25 cellular contexts compared by ENCODE assay signal in genomic region chr22:20877715-20878114, GRCh38. TPM values are rescaled to one million over a fixed set of nuclear protein-coding genes. Genes with fewer than 3 reads are reported as not detected.
DNase-seq lines count a peak whose midpoint lies in the region; ATAC-seq, FAIRE-seq and TF ChIP-seq lines count a peak whose summit lies in the region.
"Had no signal": no experiment of that assay in that cellular context is flagged by ENCODE, and none has a peak within 500 bp of the region (broad histone marks: within the 10 kb centered on the region; RNA-seq: fewer than 3 reads in every experiment).

No MANE protein-coding gene starts in this region.

- H3K36me3 Mint-ChIP-seq in H9 (ENCODE audit: insufficient read depth in 1 of 3, low read depth in 3 of 3) = peaks cover 2 to 35% (median 9%) of the 10 kb centered on the region in 3 experiments; a peak in 5 of 7 replicates

- no TSS peak for BruUV-seq in K562 (replicated peaks; lab: Mats Ljungman, UMichigan)

- H3K4ac ChIP-seq in H9 (ENCODE audit: low read depth, low read length) = no peak overlapping the region

- no peak overlapping the region for H3K4me3 Mint-ChIP-seq in H9
- H3K4me3 Mint-ChIP-seq: CD14-positive monocyte; CD4-positive, alpha-beta memory T cell; CD4-positive, CD25-positive, alpha-beta regulatory T cell; CD8-positive, alpha-beta memory T cell had no signal

- no peak for TF ChIP-seq CTCF in H9 (conservative IDR thresholded peaks at IDR 0.05)
- TF ChIP-seq CTCF in K562 (IDR thresholded peaks at IDR 0.05 in 2 of 3, conservative IDR thresholded peaks at IDR 0.05 in 1 of 3; ENCODE audit: insufficient read depth in 2 of 3, low read depth in 1 of 3, low read length in 3 of 3) = no peak

- no CpG with 5 or more reads among the region's 3 CpGs for WGBS in H9 (ENCODE audit: extremely low coverage, insufficient read length, low lambda C conversion rate)
- WGBS in K562 (ENCODE audit: insufficient coverage, low coverage, missing lambda C conversion rate) = 90% methylated on average over 3 of the region's 3 CpGs

- no peaks in the 10 kb centered on the region for H3K79me1 ChIP-seq in H9 (ENCODE audit: insufficient read depth, low read depth, low read length, poor library complexity, severe bottlenecking)

- H3K4me1 ChIP-seq in H9 (ENCODE audit: insufficient read depth, low read length) (no peaks in the 10 kb centered on the region), K562 (replicated peaks in 1 of 2; ENCODE audit: control insufficient read depth in 2 of 2, insufficient read depth in 2 of 2, low read length in 2 of 2) (peaks cover 3 to 14% of the 10 kb centered on the region in 2 experiments; a peak in 4 of 5 replicates)
- H3K4me1 ChIP-seq: BE2C, Caco-2 had no signal

- H3K4me2 ChIP-seq in H9 (ENCODE audit: insufficient read depth, insufficient read length, low read length) = no peak overlapping the region
- H3K4me2 ChIP-seq in K562 (ENCODE audit: insufficient read depth, low read length) = no peak overlapping the region
- H3K4me2 ChIP-seq: BLaER1 had no signal

- in situ Hi-C loops in K562 (cut with MboI) = no loop called here

- H4K91ac ChIP-seq in H9 (ENCODE audit: insufficient read length, low read depth, low read length) = no peak overlapping the region

- H3K9ac ChIP-seq in H9 (ENCODE audit: extremely low read depth, insufficient read length, low read length) = no peak overlapping the region
- no peak overlapping the region for H3K9ac ChIP-seq in K562 (ENCODE audit: insufficient read depth in 1 of 2, low read depth in 2 of 2, low read length in 2 of 2)
- H3K9ac ChIP-seq: BLaER1 had no signal

- no peaks in the 10 kb centered on the region for H3K27me3 Mint-ChIP-seq in H9 (ENCODE audit: low read depth)
- H3K27me3 Mint-ChIP-seq: CD4-positive, alpha-beta memory T cell; CD4-positive, CD25-positive, alpha-beta regulatory T cell; CD8-positive, alpha-beta memory T cell had no signal

- no peak overlapping the region for H3K18ac ChIP-seq in H9 (ENCODE audit: insufficient read length, low read depth, low read length)

- H3K4me1 Mint-ChIP-seq in H9 = peaks cover 5% of the 10 kb centered on the region in 2 experiments
- H3K4me1 Mint-ChIP-seq: CD14-positive monocyte; CD8-positive, alpha-beta memory T cell had no signal

- H2BK15ac ChIP-seq in H9 (ENCODE audit: low read depth, low read length) = no peak overlapping the region

- no peak overlapping the region for H2BK12ac ChIP-seq in H9 (ENCODE audit: insufficient read length, low read depth, low read length)

- no peak for ATAC-seq in K562
- no peak for ATAC-seq in GM19351 (IDR thresholded peaks at IDR 0.05; ENCODE audit: unreplicated experiment)
- ATAC-seq: GM12878 had no signal

- H4K5ac ChIP-seq in H9 (ENCODE audit: insufficient read length, low read depth, low read length) = no peak overlapping the region

- CTCF ChIA-PET in K562 (lab: Yijun Ruan, JAX; ENCODE audit: low intra/inter-chr PET ratio) = no interaction called here

- no peak overlapping the region for H3T11ph ChIP-seq in H9 (ENCODE audit: low read length)

- intact Hi-C loops in K562 (cut with micrococcal nuclease) (no loop called here), posterior cingulate gyrus (cut with DNase I) (no loop called here)

- no peak for TF ChIP-seq RAD21 in K562 (CRISPR knock-in tag; conservative IDR thresholded peaks at IDR 0.05 in 1 of 2, IDR thresholded peaks at IDR 0.05 in 1 of 2)

- H4K20me1 ChIP-seq in H9 (ENCODE audit: control insufficient read depth, insufficient read depth, insufficient read length) (no peaks in the 10 kb centered on the region), K562 (replicated peaks; ENCODE audit: control insufficient read depth, insufficient read depth, low read length) (no peaks in the 10 kb centered on the region)
- H4K20me1 ChIP-seq: BLaER1 had no signal

- TF ChIP-seq EP300 in K562 (IDR thresholded peaks at IDR 0.05; ENCODE audit: low read length) = no peak

- H3K27ac ChIP-seq in H9 (ENCODE audit: insufficient read length, low read depth, low read length) (no peak overlapping the region), K562 (ENCODE audit: extremely low read depth, low read depth, low read length) (no peak overlapping the region)
- H3K27ac ChIP-seq: BLaER1 had no signal

- no peak overlapping the region for H3K14ac ChIP-seq in H9 (ENCODE audit: insufficient read depth, low read length)

- H3K27ac Mint-ChIP-seq in H9 = peak overlapping the region in 2 of 3 experiments; percentile 16 to 64; a peak in 1 of 7 replicates

- no peak for TF ChIP-seq POLR2A in K562 (conservative IDR thresholded peaks at IDR 0.05)

- no peaks in the 10 kb centered on the region for H3K23me2 ChIP-seq in H9 (ENCODE audit: insufficient read length, low read depth, low read length, poor library complexity, severe bottlenecking)

- no peak overlapping the region for H2AK5ac ChIP-seq in H9 (ENCODE audit: insufficient read length, low read length)

- DNase-seq in H9 = no peak
- no peak for DNase-seq in K562 (ENCODE audit: extremely low read depth in 1 of 4, low spot score in 3 of 4)
- DNase-seq in posterior cingulate gyrus = peak in 6 of 10 donors; percentile 13 to 90 (median 35)
- DNase-seq in superior temporal gyrus (ENCODE audit: extremely low spot score) = no peak
- no peak for DNase-seq in NCI-H1048 (lab: John Stamatoyannopoulos, UW)
- DNase-seq: 8988T; ACHN; BE2C; C1 segment of cervical spinal cord; Caco-2; Calu3; CD4-positive, alpha-beta memory T cell; CD4-positive, CD25-positive, alpha-beta regulatory T cell; CD8-positive, alpha-beta memory T cell; DMS79 treated with DMSO at 0.1 percent for 48 hours; GF-D8 had no signal

- no peak overlapping the region for H4K8ac ChIP-seq in H9 (replicated peaks; ENCODE audit: insufficient read length, low read depth, low read length)

- no peaks in the 10 kb centered on the region for H3K9me1 ChIP-seq in K562 (ENCODE audit: control insufficient read depth, insufficient read depth, low read length)

- no peak overlapping the region for H3K56ac ChIP-seq in H9 (ENCODE audit: insufficient read length, low read depth, low read length)

- no peak overlapping the region for H2BK120ac ChIP-seq in H9 (ENCODE audit: low read depth, low read length, poor library complexity, severe bottlenecking)

- no peak overlapping the region for H3K23ac ChIP-seq in H9 (ENCODE audit: insufficient read length, low read depth, low read length)

- H2AFZ ChIP-seq in H9 (ENCODE audit: low read length) (no peak overlapping the region), K562 (ENCODE audit: low read depth, low read length) (no peak overlapping the region)

- H3K9me3 Mint-ChIP-seq in H9 = peaks cover 0 to 2% of the 10 kb centered on the region in 2 experiments; a peak in 1 of 5 replicates
- H3K9me3 Mint-ChIP-seq: CD14-positive monocyte; CD4-positive, alpha-beta memory T cell; CD4-positive, CD25-positive, alpha-beta regulatory T cell; CD8-positive, alpha-beta memory T cell had no signal

- no peak overlapping the region for H2BK20ac ChIP-seq in H9 (ENCODE audit: low read depth, low read length, poor library complexity, severe bottlenecking)

- H3K79me2 ChIP-seq in H9 (ENCODE audit: insufficient read depth, low read length) (no peaks in the 10 kb centered on the region), K562 (ENCODE audit: control insufficient read depth, insufficient read depth, low read length) (no peaks in the 10 kb centered on the region)

- H3K9me3 ChIP-seq in H9 (ENCODE audit: control insufficient read depth, low read depth, low read length) (no peaks in the 10 kb centered on the region), K562 (replicated peaks; ENCODE audit: control insufficient read depth, insufficient read depth, low read depth, low read length) (no peaks in the 10 kb centered on the region)
- H3K9me3 ChIP-seq: BE2C, BLaER1, Caco-2 had no signal

- no peak overlapping the region for H3K4me3 ChIP-seq in K562
- H3K4me3 ChIP-seq: BLaER1, GM12878 had no signal

- POLR2A ChIA-PET in K562 (lab: Yijun Ruan, JAX) = interaction anchor here (1.0 to 13.5 kb wide), 6 partner anchors 8 to 299 kb away, joined by 3 to 172 read pairs (median 6); partner anchors contain the start of genes PI4KA and SNAP29

- H3K27me3 ChIP-seq in H9 (ENCODE audit: insufficient read depth, low read length) (no peaks in the 10 kb centered on the region), K562 (ENCODE audit: control insufficient read depth in 2 of 2, insufficient read depth in 2 of 2, low read length in 2 of 2) (no peaks in the 10 kb centered on the region)
- H3K27me3 ChIP-seq: BE2C, BLaER1 had no signal

- no peak overlapping the region for H2BK5ac ChIP-seq in H9 (ENCODE audit: insufficient read length, low read length)

- H3K36me3 ChIP-seq in K562 (ENCODE audit: control insufficient read depth, insufficient read depth, low read length) = peaks cover 70% of the 10 kb centered on the region

- FAIRE-seq in K562 (lab: Jason Lieb, UNC) = no peak
- FAIRE-seq: A204.1, D721Med, G401.6, GM12878, GM12892, GM18507 had no signal

RNA-seq across cellular contexts. Expression of gene SNAP29, which starts 18.9 kb away (rescaled TPM):
- 15.6 and 17.9 TPM in 2 replicates for total RNA-seq in H9 (2021)
- total RNA-seq in K562 (2011; cell fraction: chromatin; rRNA removed; ENCODE audit: low replicate concordance) = 63.6 and 66.4 TPM in 2 replicates
- 39.3 and 45.4 TPM in 2 replicates for total RNA-seq in K562 (2011; cell fraction: nucleolus; rRNA removed)
- 59.8 and 84.4 TPM in 2 replicates for total RNA-seq in K562 (2011; cell fraction: nucleoplasm; rRNA removed)
- total RNA-seq in K562 (2014; rRNA removed) = 71.4 and 89.3 TPM in 2 replicates
- 58.1 and 64.4 TPM in 2 replicates for total RNA-seq in K562 (2014; rRNA removed; fragmentation: Illumina TruSeq; extraction: Trizol)
- total RNA-seq in K562 (2015; rRNA removed; fragmentation: Illumina TruSeq; extraction: Trizol) = 70.6 and 75.9 TPM in 2 replicates
- total RNA-seq in K562 (2021) = 122 and 123 TPM in 2 replicates
- polyA plus RNA-seq in K562 (2011; rRNA removed) = 187 and 200 TPM in 2 replicates
- polyA plus RNA-seq in K562 (2011; cell fraction: cytosol; rRNA removed) = 97.0 and 115 TPM in 2 replicates
- 51.6 and 70.0 TPM in 2 replicates for polyA plus RNA-seq in K562 (2011; cell fraction: nucleus; rRNA removed)
- polyA plus RNA-seq in K562 (2012) = 105 and 162 TPM in 2 replicates
- 181 and 250 TPM in 2 replicates for polyA plus RNA-seq in K562 (2014; fragmentation: Illumina TruSeq; extraction: Trizol)
- polyA plus RNA-seq in K562 (2014; fragmentation: Nextera tagmentation; extraction: Ambion mirVana) = 10 to 100 TPM; 19.5 to 22.8 TPM
- 136 and 161 TPM in 2 replicates for polyA plus RNA-seq in K562 (2014; rRNA removed)
- polyA minus RNA-seq in K562 (2011; rRNA and poly(A)+ RNA removed) = 89.0 and 94.5 TPM in 2 replicates
- polyA minus RNA-seq in K562 (2011; cell fraction: cytosol; rRNA and poly(A)+ RNA removed) = 44.9 and 53.1 TPM in 2 replicates
- polyA minus RNA-seq in K562 (2011; cell fraction: nucleus; rRNA and poly(A)+ RNA removed) = 14.3 and 25.0 TPM in 2 replicates

RNA-seq across cellular contexts. Expression of gene PI4KA, which starts 19.1 kb away (rescaled TPM):
- total RNA-seq in H9 (2021) (58.5 and 65.8 TPM in 2 replicates), K562 (2014; rRNA removed) (103 and 117 TPM in 2 replicates), K562 (2014; rRNA removed; fragmentation: Illumina TruSeq; extraction: Trizol) (62.3 and 63.7 TPM in 2 replicates), K562 (2015; rRNA removed; fragmentation: Illumina TruSeq; extraction: Trizol) (75.3 and 82.5 TPM in 2 replicates), K562 (2021) (173 and 187 TPM in 2 replicates)
- 856 and 1,421 TPM in 2 replicates for total RNA-seq in K562 (2011; cell fraction: chromatin; rRNA removed; ENCODE audit: low replicate concordance)
- 627 and 658 TPM in 2 replicates for total RNA-seq in K562 (2011; cell fraction: nucleolus; rRNA removed)
- 567 and 576 TPM in 2 replicates for total RNA-seq in K562 (2011; cell fraction: nucleoplasm; rRNA removed)
- polyA plus RNA-seq in K562 (2011; rRNA removed) (84.7 and 128 TPM in 2 replicates), K562 (2014; fragmentation: Illumina TruSeq; extraction: Trizol) (124 and 127 TPM in 2 replicates), K562 (2014; fragmentation: Nextera tagmentation; extraction: Ambion mirVana) (10 to 100 TPM in 1 of 2 experiments, 1 to 10 TPM in 1; 7.3 to 11.1 TPM), K562 (2014; rRNA removed) (116 and 125 TPM in 2 replicates)
- polyA plus RNA-seq in K562 (2011; cell fraction: cytosol; rRNA removed) = 76.2 and 84.4 TPM in 2 replicates
- 448 and 556 TPM in 2 replicates for polyA plus RNA-seq in K562 (2011; cell fraction: nucleus; rRNA removed)
- polyA plus RNA-seq in K562 (2012) = 142 and 181 TPM in 2 replicates
- polyA minus RNA-seq in K562 (2011; rRNA and poly(A)+ RNA removed) = 160 and 176 TPM in 2 replicates
- polyA minus RNA-seq in K562 (2011; cell fraction: cytosol; rRNA and poly(A)+ RNA removed) = 98.9 and 161 TPM in 2 replicates
- 188 and 253 TPM in 2 replicates for polyA minus RNA-seq in K562 (2011; cell fraction: nucleus; rRNA and poly(A)+ RNA removed)

RNA-seq across cellular contexts. Expression of gene CRKL, which starts 39.5 kb away (rescaled TPM):
- 105 and 106 TPM in 2 replicates for total RNA-seq in H9 (2021)
- 251 and 271 TPM in 2 replicates for total RNA-seq in K562 (2011; cell fraction: chromatin; rRNA removed; ENCODE audit: low replicate concordance)
- 179 and 190 TPM in 2 replicates for total RNA-seq in K562 (2011; cell fraction: nucleolus; rRNA removed)
- total RNA-seq in K562 (2011; cell fraction: nucleoplasm; rRNA removed) = 236 and 257 TPM in 2 replicates
- 105 and 144 TPM in 2 replicates for total RNA-seq in K562 (2014; rRNA removed)
- total RNA-seq in K562 (2014; rRNA removed; fragmentation: Illumina TruSeq; extraction: Trizol) = 138 and 141 TPM in 2 replicates
- 124 and 128 TPM in 2 replicates for total RNA-seq in K562 (2015; rRNA removed; fragmentation: Illumina TruSeq; extraction: Trizol)
- total RNA-seq in K562 (2021) = 263 and 267 TPM in 2 replicates
- 135 and 196 TPM in 2 replicates for polyA plus RNA-seq in K562 (2011; rRNA removed)
- polyA plus RNA-seq in K562 (2011; cell fraction: cytosol; rRNA removed) = 111 and 189 TPM in 2 replicates
- 90.3 and 116 TPM in 2 replicates for polyA plus RNA-seq in K562 (2011; cell fraction: nucleus; rRNA removed)
- 90.4 and 122 TPM in 2 replicates for polyA plus RNA-seq in K562 (2012)
- polyA plus RNA-seq in K562 (2014; fragmentation: Illumina TruSeq; extraction: Trizol) = 144 and 156 TPM in 2 replicates
- 100 to 1,000 TPM; 100 to 105 TPM for polyA plus RNA-seq in K562 (2014; fragmentation: Nextera tagmentation; extraction: Ambion mirVana)
- polyA plus RNA-seq in K562 (2014; rRNA removed) = 114 and 124 TPM in 2 replicates
- 219 and 267 TPM in 2 replicates for polyA minus RNA-seq in K562 (2011; rRNA and poly(A)+ RNA removed)
- polyA minus RNA-seq in K562 (2011; cell fraction: cytosol; rRNA and poly(A)+ RNA removed) = 166 and 232 TPM in 2 replicates
- polyA minus RNA-seq in K562 (2011; cell fraction: nucleus; rRNA and poly(A)+ RNA removed) = 39.9 and 84.6 TPM in 2 replicates

Comparison
In these comparisons a context has a peak if more than half of its experiments do, and no peak if none do; other contexts are left out.
1. DNase-seq: peak in posterior cingulate gyrus (6 of 10); none in H9 (single experiment), K562 (0 of 4), superior temporal gyrus (single experiment) and NCI-H1048 (single experiment).